8 cellular contexts compared by ENCODE assay signal in genomic region chr14:96098309-96098998, GRCh38. TPM values are rescaled to one million over a fixed set of nuclear protein-coding genes. Genes with fewer than 3 reads are reported as not detected.
DNase-seq lines count a peak whose midpoint lies in the region; ATAC-seq, FAIRE-seq and TF ChIP-seq lines count a peak whose summit lies in the region.

No MANE protein-coding gene starts in this region.

- peak; percentile 43 for TF ChIP-seq CTCF in Calu3 (IDR thresholded peaks at IDR 0.05; ENCODE audit: unreplicated experiment)
- peak; percentile 89 for TF ChIP-seq CTCF in HFFc6 (IDR thresholded peaks at IDR 0.05)
- peak; percentile 91 for TF ChIP-seq CTCF in bronchial epithelial cell (IDR thresholded peaks at IDR 0.05; ENCODE audit: insufficient read depth, low read length, severe bottlenecking)
- peak; percentile 79 for TF ChIP-seq CTCF in HepG2 (CRISPR knock-in tag; IDR thresholded peaks at IDR 0.05)
- no peak for TF ChIP-seq CTCF in CD8-positive, alpha-beta T cell (IDR thresholded peaks at IDR 0.05)

- peaks cover 12% of the 10 kb centered on the region for H3K27me3 Mint-ChIP-seq in Calu3 (ENCODE audit: unreplicated experiment)
- peaks cover 5% of the 10 kb centered on the region; the same call in 1 of the 2 replicates for H3K27me3 Mint-ChIP-seq in HFFc6 (ENCODE audit: insufficient read depth)
- H3K27me3 Mint-ChIP-seq in CD8-positive, alpha-beta T cell (ENCODE audit: low read depth), result peaks cover 3% of the 10 kb centered on the region
- H3K27me3 Mint-ChIP-seq in activated CD4-positive, alpha-beta T cell treated with anti-CD3 and anti-CD28 coated beads, Interleukin-2, amount 10 ng/mL, durations not matched to agents 7 days and 5 days, result no peaks in the 10 kb centered on the region

- H3K27ac ChIP-seq in HepG2 (ENCODE audit: extremely low read length, insufficient read depth, low read length), result peak overlapping the region; percentile 23
- H3K27ac ChIP-seq in CD8-positive, alpha-beta T cell (ENCODE audit: low read depth, low read length), result no peak overlapping the region

- H3K4me1 Mint-ChIP-seq in Calu3 (ENCODE audit: low read depth, unreplicated experiment) (no peaks in the 10 kb centered on the region), HFFc6 (ENCODE audit: low read depth) (peaks cover 78% of the 10 kb centered on the region)
- H3K4me1 Mint-ChIP-seq in CD8-positive, alpha-beta T cell (ENCODE audit: low read depth), result no peaks in the 10 kb centered on the region
- H3K4me1 Mint-ChIP-seq in activated CD4-positive, alpha-beta T cell treated with anti-CD3 and anti-CD28 coated beads, Interleukin-2, amount 10 ng/mL, durations not matched to agents 7 days and 5 days, result peaks cover 3% of the 10 kb centered on the region

- H3K4me1 ChIP-seq in HepG2 (ENCODE audit: insufficient read depth, low read length), result peaks cover 45% of the 10 kb centered on the region
- no peaks in the 10 kb centered on the region for H3K4me1 ChIP-seq in CD8-positive, alpha-beta T cell (ENCODE audit: insufficient read depth, low read length)

- H3K4me3 Mint-ChIP-seq in Calu3 (ENCODE audit: low read depth, unreplicated experiment) (no peak overlapping the region), HFFc6 (no peak overlapping the region)
- H3K4me3 Mint-ChIP-seq in CD8-positive, alpha-beta T cell, result no peak overlapping the region
- H3K4me3 Mint-ChIP-seq in activated CD4-positive, alpha-beta T cell treated with anti-CD3 and anti-CD28 coated beads, Interleukin-2, amount 10 ng/mL, durations not matched to agents 7 days and 5 days, result no peak overlapping the region

- H3K4me2 ChIP-seq in HepG2 (ENCODE audit: low read depth, low read length), result peak overlapping the region; percentile 62

- WGBS in HepG2 (ENCODE audit: low lambda C conversion rate), result 2% methylated on average over 6 of the region's 6 CpGs

- no peaks in the 10 kb centered on the region for H3K79me2 ChIP-seq in HepG2 (ENCODE audit: insufficient read depth, low read length)

- no peak overlapping the region for H3K4me3 ChIP-seq in bronchial epithelial cell (ENCODE audit: low read depth, low read length)
- peak overlapping the region in 1 of 3 experiments; percentile 32; a peak in 1 of 6 replicates for H3K4me3 ChIP-seq in HepG2 (replicated peaks in 1 of 3; ENCODE audit: insufficient read depth in 1 of 3, low read depth in 2 of 3, low read length in 3 of 3)
- H3K4me3 ChIP-seq in CD8-positive, alpha-beta T cell (ENCODE audit: low read depth, low read length), result no peak overlapping the region

- no TSS peak for BruUV-seq in Calu3 (replicated peaks; lab: Mats Ljungman, UMichigan)
- no TSS peak for BruUV-seq in HepG2 (replicated peaks; lab: Mats Ljungman, UMichigan)

- H3K36me3 Mint-ChIP-seq in Calu3 (ENCODE audit: insufficient read depth, unreplicated experiment), result no peaks in the 10 kb centered on the region
- H3K36me3 Mint-ChIP-seq in HFFc6 (ENCODE audit: low read depth), result peaks cover 7% of the 10 kb centered on the region
- no peaks in the 10 kb centered on the region for H3K36me3 Mint-ChIP-seq in CD8-positive, alpha-beta T cell
- H3K36me3 Mint-ChIP-seq in activated CD4-positive, alpha-beta T cell treated with anti-CD3 and anti-CD28 coated beads, Interleukin-2, amount 10 ng/mL, durations not matched to agents 7 days and 5 days (ENCODE audit: low read depth), result no peaks in the 10 kb centered on the region

- CTCF ChIA-PET in Calu3 (lab: Charles Lee), result interaction anchor here (0.7 to 1.9 kb wide), 9 partner anchors 15 to 204 kb away, joined by 3 to 45 read pairs (median 3); no protein-coding TSS in a partner anchor
- CTCF ChIA-PET in HepG2 (lab: Yijun Ruan, JAX; ENCODE audit: low intra/inter-chr PET ratio, low total read pairs), result interaction anchor here (1.7 to 4.5 kb wide), 2 partner anchors 178 to 537 kb away, joined by 5 to 93 read pairs; no protein-coding TSS in a partner anchor
- CTCF ChIA-PET in CD8-positive, alpha-beta T cell (lab: Charles Lee), result interaction anchor here (1.1 to 1.7 kb wide), 2 partner anchors 95 to 175 kb away, joined by 3 to 10 read pairs; no protein-coding TSS in a partner anchor
- CTCF ChIA-PET in activated CD4-positive, alpha-beta T cell treated with anti-CD3 and anti-CD28 coated beads, Interleukin-2, amount 10 ng/mL, durations not matched to agents 7 days and 5 days (lab: Charles Lee), result interaction anchor here (1.2 kb wide), 1 partner anchor 20 kb away, joined by 3 read pairs; no protein-coding TSS in a partner anchor

- ATAC-seq in HepG2, result peak; percentile 56
- no peak for ATAC-seq in CD8-positive, alpha-beta T cell

- FAIRE-seq in bronchial epithelial cell (lab: Jason Lieb, UNC), result no peak
- FAIRE-seq in HepG2 (lab: Jason Lieb, UNC), result peak; percentile 46

- POLR2A ChIA-PET in HepG2 (lab: Yijun Ruan, JAX), result no interaction called here
- POLR2A ChIA-PET in CD8-positive, alpha-beta T cell (lab: Charles Lee), result no interaction called here
- POLR2A ChIA-PET in activated CD4-positive, alpha-beta T cell treated with anti-CD3 and anti-CD28 coated beads, Interleukin-2, amount 10 ng/mL, durations not matched to agents 7 days and 5 days (lab: Charles Lee), result interaction anchor here (0.6 kb wide), 1 partner anchor 15 kb away, joined by 7 read pairs; no protein-coding TSS in a partner anchor

- no peak overlapping the region for H3K27ac Mint-ChIP-seq in Calu3 (ENCODE audit: unreplicated experiment)
- H3K27ac Mint-ChIP-seq in HFFc6, result no peak overlapping the region
- no peak overlapping the region for H3K27ac Mint-ChIP-seq in CD8-positive, alpha-beta T cell
- H3K27ac Mint-ChIP-seq in activated CD4-positive, alpha-beta T cell treated with anti-CD3 and anti-CD28 coated beads, Interleukin-2, amount 10 ng/mL, durations not matched to agents 7 days and 5 days, result no peak overlapping the region

- intact Hi-C loops in Calu3 (cut with micrococcal nuclease; ENCODE audit: unreplicated experiment), result loop anchor here (1.0 to 10.0 kb wide), 4 partner anchors 42 to 536 kb away; no protein-coding TSS in a partner anchor
- intact Hi-C loops in HepG2 (cut with micrococcal nuclease; ENCODE audit: unreplicated experiment), result loop anchor here (1.0 to 2.0 kb wide), 2 partner anchors 42 to 537 kb away; no protein-coding TSS in a partner anchor
- intact Hi-C loops in CD8-positive, alpha-beta T cell (cut with DNase I, micrococcal nuclease), result no loop called here

- H3K36me3 ChIP-seq in bronchial epithelial cell (ENCODE audit: control insufficient read depth, insufficient read depth, low read length) (no peaks in the 10 kb centered on the region), HepG2 (replicated peaks in 1 of 2; ENCODE audit: control insufficient read depth in 1 of 2, insufficient read depth in 2 of 2, low read length in 2 of 2) (no peaks in the 10 kb centered on the region)
- no peaks in the 10 kb centered on the region for H3K36me3 ChIP-seq in CD8-positive, alpha-beta T cell (ENCODE audit: insufficient read depth, low read length)

- no peak overlapping the region for H2AFZ ChIP-seq in HepG2 (ENCODE audit: low read length)

- peaks cover 13% of the 10 kb centered on the region for H3K27me3 ChIP-seq in bronchial epithelial cell (ENCODE audit: control insufficient read depth, insufficient read depth, low read length)
- H3K27me3 ChIP-seq in HepG2 (ENCODE audit: control insufficient read depth in 1 of 2, insufficient read depth in 2 of 2, low read length in 2 of 2), result no peaks in the 10 kb centered on the region
- no peaks in the 10 kb centered on the region for H3K27me3 ChIP-seq in CD8-positive, alpha-beta T cell (ENCODE audit: insufficient read depth, low read length)

- 0 out of 2 replicates have a peak, but pooled peaks have one; percentile 34 for TF ChIP-seq RAD21 in HepG2 (CRISPR knock-in tag; IDR thresholded peaks at IDR 0.05)

- H3K9me3 Mint-ChIP-seq in Calu3 (ENCODE audit: low read depth, unreplicated experiment) (no peaks in the 10 kb centered on the region), HFFc6 (no peaks in the 10 kb centered on the region)
- no peaks in the 10 kb centered on the region for H3K9me3 Mint-ChIP-seq in CD8-positive, alpha-beta T cell
- H3K9me3 Mint-ChIP-seq in activated CD4-positive, alpha-beta T cell treated with anti-CD3 and anti-CD28 coated beads, Interleukin-2, amount 10 ng/mL, durations not matched to agents 7 days and 5 days, result no peaks in the 10 kb centered on the region

- in situ Hi-C loops in HepG2 (cut with HindIII; ENCODE audit: extremely low pct_ligation_motif_present, low pct_unique_long_range_greater_than_20kb), result loop anchor here (5.0 kb wide), 2 partner anchors 179 to 324 kb away; no protein-coding TSS in a partner anchor

- H3K9ac ChIP-seq in HepG2 (ENCODE audit: insufficient read depth, low read depth, low read length), result no peak overlapping the region

- no peak for TF ChIP-seq POLR2A in HepG2 (IDR thresholded peaks at IDR 0.05; ENCODE audit: insufficient read depth in 1 of 2, low read depth in 2 of 2, low read length in 2 of 2)

- DNase-seq in Calu3 (peak; percentile 72), HFFc6 (peak; percentile 70), NCI-H526 treated with DMSO at 0.1 percent for 48 hours (lab: John Stamatoyannopoulos, UW) (peak; percentile 67), bronchial epithelial cell (ENCODE audit: low read depth) (peak; percentile 65), HepG2 (ENCODE audit: low spot score) (peak; percentile 36)
- no peak for DNase-seq in CD8-positive, alpha-beta T cell
- DNase-seq in activated CD4-positive, alpha-beta T cell treated with anti-CD3 and anti-CD28 coated beads, Interleukin-2, amount 10 ng/mL, durations not matched to agents 7 days and 5 days, result no peak
- DNase-seq in effector CD4-positive, alpha-beta T cell, result no peak

- no peak for TF ChIP-seq EP300 in HepG2 (IDR thresholded peaks at IDR 0.05; ENCODE audit: low read depth in 2 of 2, low read length in 2 of 2)
- TF ChIP-seq EP300 in HepG2 (CRISPR knock-in tag; IDR thresholded peaks at IDR 0.05; ENCODE audit: borderline replicate concordance), result no peak

- no peaks in the 10 kb centered on the region for H3K9me3 ChIP-seq in HepG2 (ENCODE audit: low read length)
- H3K9me3 ChIP-seq in CD8-positive, alpha-beta T cell (ENCODE audit: low read length), result no peaks in the 10 kb centered on the region

- H4K20me1 ChIP-seq in HepG2 (ENCODE audit: insufficient read depth, low read length), result no peaks in the 10 kb centered on the region

RNA-seq across cellular contexts. Expression of gene C14orf132, which starts 59.3 kb away (rescaled TPM):
- total RNA-seq in Calu3 (2022) (1.3 and 2.6 TPM in 2 replicates), bronchial epithelial cell (0.64 and 1.1 TPM in 2 replicates), HepG2 (2016; rRNA removed; fragmentation: Illumina TruSeq; extraction: Trizol) (0.15 and 0.18 TPM in 2 replicates)
- total RNA-seq in HFFc6 (2021; fragmentation: NEBNext Ultra II Directional; extraction: Animal tissue kit (Norgen Biotek cat#: 25700)), result 10 to 100 TPM; 21.5 to 33.1 (median 27.1) TPM
- total RNA-seq in HepG2 (2016; cell fraction: cytosol; rRNA removed; fragmentation: Illumina TruSeq; extraction: Trizol; ENCODE audit: low read depth), result not detected in 2 replicates
- total RNA-seq in HepG2 (2016; cell fraction: insoluble cytoplasmic fraction; rRNA removed; fragmentation: Illumina TruSeq; extraction: Trizol), result 0.09 and 0.15 TPM in 2 replicates
- 0.06 and 0.10 TPM in 2 replicates for total RNA-seq in HepG2 (2016; cell fraction: membrane; rRNA removed; fragmentation: Illumina TruSeq; extraction: Trizol)
- total RNA-seq in HepG2 (2016; cell fraction: nucleus; rRNA removed; fragmentation: Illumina TruSeq; extraction: Trizol), result 0.19 and 0.44 TPM in 2 replicates
- polyA plus RNA-seq in HepG2 (2011; rRNA removed), result 0.13 TPM in 2 replicates
- polyA plus RNA-seq in HepG2 (2011; cell fraction: cytosol; rRNA removed), result 0.03 and 0.04 TPM in 2 replicates
- 0.05 TPM in 2 replicates for polyA plus RNA-seq in HepG2 (2011; cell fraction: nucleus; rRNA removed)
- not detected in 2 replicates for polyA plus RNA-seq in HepG2 (2012)
- 0.14 TPM in 1 of 2 replicates, not detected in the other for polyA plus RNA-seq in HepG2 (2016; cell fraction: cytosol; fragmentation: Illumina TruSeq; extraction: Trizol; ENCODE audit: low read depth)
- 0.04 and 0.25 TPM in 2 replicates for polyA plus RNA-seq in HepG2 (2016; cell fraction: insoluble cytoplasmic fraction; fragmentation: Illumina TruSeq; extraction: Trizol; ENCODE audit: low read depth)
- 0.05 and 0.13 TPM in 2 replicates for polyA plus RNA-seq in HepG2 (2016; cell fraction: membrane; fragmentation: Illumina TruSeq; extraction: Trizol; ENCODE audit: low read depth)
- polyA plus RNA-seq in HepG2 (2016; cell fraction: nucleus; fragmentation: Illumina TruSeq; extraction: Trizol; ENCODE audit: insufficient read depth, low read depth), result 0.09 and 0.37 TPM in 2 replicates
- polyA minus RNA-seq in HepG2 (2011; rRNA and poly(A)+ RNA removed; ENCODE audit: low replicate concordance), result 0.12 TPM in 1 of 2 replicates, not detected in the other
- polyA minus RNA-seq in HepG2 (2011; cell fraction: cytosol; rRNA and poly(A)+ RNA removed), result not detected in 2 replicates
- 0.12 and 0.13 TPM in 2 replicates for polyA minus RNA-seq in HepG2 (2011; cell fraction: nucleus; rRNA and poly(A)+ RNA removed)
- under 1 TPM; 0.58 to 0.62 TPM for total RNA-seq in CD8-positive, alpha-beta T cell
- 1 to 10 TPM; 1.2 to 1.5 TPM for total RNA-seq in activated CD4-positive, alpha-beta T cell treated with anti-CD3 and anti-CD28 coated beads, Interleukin-2, amount 10 ng/mL, durations not matched to agents 7 days and 5 days

Comparison
In these comparisons a context has a peak if more than half of its experiments do, and no peak if none do; other contexts are left out.
1. DNase-seq: peak in Calu3 (single experiment), HFFc6 (single experiment), NCI-H526 treated with DMSO at 0.1 percent for 48 hours (single experiment), bronchial epithelial cell (single experiment) and HepG2 (single experiment); none in CD8-positive, alpha-beta T cell (0 of 7), activated CD4-positive, alpha-beta T cell treated with anti-CD3 and anti-CD28 coated beads, Interleukin-2, amount 10 ng/mL, durations not matched to agents 7 days and 5 days (single experiment) and effector CD4-positive, alpha-beta T cell (single experiment).
2. intact Hi-C loops: an anchor here in Calu3 (1.0 to 10.0 kb wide) and HepG2 (1.0 to 2.0 kb wide); none called in CD8-positive, alpha-beta T cell.